8 cellular contexts compared by ENCODE assay signal in the genomic region with DNA sequence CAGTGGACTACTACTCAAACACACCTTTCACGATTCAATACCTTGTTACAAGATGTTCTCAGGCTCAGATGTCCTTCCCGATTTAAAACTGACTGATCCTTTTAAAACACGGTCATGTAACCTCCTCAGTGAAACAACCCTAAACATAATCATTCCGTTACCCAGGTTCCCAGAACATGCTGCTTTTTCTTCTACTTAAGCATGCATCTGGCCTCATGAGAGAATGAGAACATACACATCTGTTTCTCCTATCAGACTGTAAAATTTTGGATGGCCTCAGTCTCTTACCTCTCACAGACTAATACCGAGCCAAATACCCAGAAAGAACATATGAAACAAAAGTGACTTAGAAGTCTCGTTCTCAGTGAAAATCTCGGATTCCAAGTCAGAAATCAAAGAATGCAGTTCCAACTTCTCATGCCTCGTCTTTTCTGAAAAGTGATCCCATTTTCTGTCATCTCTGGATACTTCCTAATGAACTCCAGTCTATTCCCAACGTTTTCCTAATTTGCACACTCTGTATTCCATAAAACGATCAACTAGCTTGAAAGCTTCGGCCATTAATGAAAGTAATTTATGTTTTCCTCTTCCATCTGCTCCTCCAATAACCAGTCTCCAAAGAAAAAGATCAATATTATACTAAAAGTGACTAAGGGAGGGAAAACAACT. TPM values are rescaled to one million over a fixed set of nuclear protein-coding genes. Genes with fewer than 3 reads are reported as not detected.
DNase-seq lines count a peak whose midpoint lies in the region; ATAC-seq and TF ChIP-seq lines count a peak whose summit lies in the region.

No MANE protein-coding gene starts in this region.

- no peaks in the 10 kb centered on the region for H3K27me3 ChIP-seq in BE2C
- H3K27me3 ChIP-seq in Karpas-422 (ENCODE audit: low read length): no peaks in the 10 kb centered on the region

- H3K27ac ChIP-seq in Karpas-422 (ENCODE audit: low read length): peak overlapping the region; percentile 81

- peaks cover 68% of the 10 kb centered on the region for H3K79me2 ChIP-seq in Karpas-422 (ENCODE audit: low read length)

- H3K4me2 ChIP-seq in Karpas-422 (ENCODE audit: low read depth, low read length, poor library complexity, severe bottlenecking): peak overlapping the region; percentile 86

- H3K36me3 Mint-ChIP-seq in natural killer cell: peaks cover 8% of the 10 kb centered on the region

- no peaks in the 10 kb centered on the region; the same call in 1 of the 2 replicates for H3K4me1 ChIP-seq in BE2C
- peaks cover 51% of the 10 kb centered on the region for H3K4me1 ChIP-seq in Karpas-422 (ENCODE audit: low read length)

- peak overlapping the region; percentile 98 for H3K4me3 Mint-ChIP-seq in natural killer cell

- H3K9me3 ChIP-seq in BE2C: no peaks in the 10 kb centered on the region
- H3K9me3 ChIP-seq in Karpas-422 (ENCODE audit: low read length): no peaks in the 10 kb centered on the region

- H3K9me3 Mint-ChIP-seq in natural killer cell: no peaks in the 10 kb centered on the region

- DNase-seq in BE2C (no peak), Karpas-422 (peak; percentile 59), dermis blood vessel endothelial cell (peak; percentile 28), natural killer cell (no peak), hypothalamus (lab: John Stamatoyannopoulos, UW) (no peak), NCI-H2171 treated with DMSO at 0.1 percent for 48 hours (lab: John Stamatoyannopoulos, UW) (no peak)

- H3K4me1 Mint-ChIP-seq in natural killer cell: peaks cover 69 to 72% of the 10 kb centered on the region in 2 donors

- H3K9ac ChIP-seq in Karpas-422 (ENCODE audit: low read length): peak overlapping the region; percentile 97

- no peak for ATAC-seq in natural killer cell
- no peak for ATAC-seq in GM21381 (IDR thresholded peaks at IDR 0.05; ENCODE audit: unreplicated experiment)
- ATAC-seq in GM21515 (IDR thresholded peaks at IDR 0.05; ENCODE audit: unreplicated experiment): no peak

- H3K27me3 Mint-ChIP-seq in natural killer cell (ENCODE audit: low read depth in 2 of 2): no peaks in the 10 kb centered on the region

- peaks cover 55% of the 10 kb centered on the region for H4K20me1 ChIP-seq in Karpas-422 (ENCODE audit: insufficient read depth, low read depth, low read length)

- peaks cover 9% of the 10 kb centered on the region for H3K36me3 ChIP-seq in BE2C
- H3K36me3 ChIP-seq in Karpas-422 (ENCODE audit: insufficient read depth, low read length): peaks cover 8% of the 10 kb centered on the region; the same call in 1 of the 2 replicates

- peak overlapping the region; percentile 98 to 100 for H3K27ac Mint-ChIP-seq in natural killer cell

- TF ChIP-seq CTCF in BE2C (IDR thresholded peaks at IDR 0.05; ENCODE audit: low read depth, low read length) (no peak), natural killer cell (IDR thresholded peaks at IDR 0.05) (no peak)

- H2AFZ ChIP-seq in Karpas-422 (ENCODE audit: low read length): no peak overlapping the region

- peak overlapping the region; percentile 99 for H3K4me3 ChIP-seq in BE2C (ENCODE audit: low read depth, low read length)
- H3K4me3 ChIP-seq in Karpas-422 (ENCODE audit: low read length): peak overlapping the region; percentile 98

- intact Hi-C loops in natural killer cell (cut with micrococcal nuclease): loop anchor here (2.0 kb wide), 1 partner anchor 271 kb away; a partner anchor contains a TSS

- no peaks in the 10 kb centered on the region for H3K9me2 ChIP-seq in Karpas-422 (replicated peaks; ENCODE audit: insufficient read depth, low read length)

RNA-seq across cellular contexts. Expression of a gene that starts 0.9 kb away (rescaled TPM):
- polyA plus RNA-seq in BE2C (2012; ENCODE audit: insufficient read depth, insufficient read length, low read depth): 246 TPM
- 169 and 304 TPM in 2 replicates for total RNA-seq in Karpas-422 (2014; rRNA removed; shearing (Covaris generic); ENCODE audit: low replicate concordance)
- total RNA-seq in dermis blood vessel endothelial cell (219 and 353 TPM in 2 replicates), natural killer cell (100 to 1,000 TPM; 387 to 472 (median 447) TPM)

RNA-seq across cellular contexts. Expression of a gene that starts 19.4 kb away (rescaled TPM):
- 21.5 TPM for polyA plus RNA-seq in BE2C (2012; ENCODE audit: insufficient read depth, insufficient read length, low read depth)
- 12.3 and 23.5 TPM in 2 replicates for total RNA-seq in Karpas-422 (2014; rRNA removed; shearing (Covaris generic); ENCODE audit: low replicate concordance)
- 20.2 and 36.4 TPM in 2 replicates for total RNA-seq in dermis blood vessel endothelial cell
- total RNA-seq in natural killer cell: 10 to 100 TPM; 64.6 to 79.2 (median 72.5) TPM

Comparison
In these comparisons a context has a peak if more than half of its experiments do, and no peak if none do; other contexts are left out.
1. DNase-seq: peak in Karpas-422 (single experiment) and dermis blood vessel endothelial cell (single experiment); none in BE2C (single experiment), natural killer cell (single experiment), hypothalamus (0 of 51) and NCI-H2171 treated with DMSO at 0.1 percent for 48 hours (single experiment).